12 cellular contexts compared by ENCODE assay signal in genomic region chr1:171898956-171899355, GRCh38. TPM values are rescaled to one million over a fixed set of nuclear protein-coding genes. Genes with fewer than 3 reads are reported as not detected.
DNase-seq lines count a peak whose midpoint lies in the region; ATAC-seq, FAIRE-seq and TF ChIP-seq lines count a peak whose summit lies in the region.
"Had no signal": no experiment of that assay in that cellular context is flagged by ENCODE, and none has a peak within 500 bp of the region (broad histone marks: within the 10 kb centered on the region; RNA-seq: fewer than 3 reads in every experiment).

No MANE protein-coding gene starts in this region.

- H2AFZ ChIP-seq in astrocyte (ENCODE audit: low read depth, low read length) = peak overlapping the region; percentile 74

- H3K4me3 Mint-ChIP-seq in astrocyte (ENCODE audit: unreplicated experiment) = no peak overlapping the region
- H3K4me3 Mint-ChIP-seq: activated T-cell treated with anti-CD3 and anti-CD28 coated beads, Interleukin-2, amount 50 U/mL, for 72 hours; naive thymus-derived CD4-positive, alpha-beta T cell had no signal

- no peaks in the 10 kb centered on the region for H3K27me3 Mint-ChIP-seq in astrocyte (ENCODE audit: low read depth, unreplicated experiment)

- H4K20me1 ChIP-seq in astrocyte (ENCODE audit: insufficient read depth, low read length) = no peaks in the 10 kb centered on the region

- no peaks in the 10 kb centered on the region for H3K79me2 ChIP-seq in astrocyte (ENCODE audit: insufficient read depth, low read length)

- no peaks in the 10 kb centered on the region for H3K9me3 Mint-ChIP-seq in astrocyte (ENCODE audit: unreplicated experiment)
- H3K9me3 Mint-ChIP-seq in activated naive CD4-positive, alpha-beta T cell treated with anti-CD3 and anti-CD28 coated beads, Interleukin-2, amount 50 U/mL, for 72 hours = no peaks in the 10 kb centered on the region
- H3K9me3 Mint-ChIP-seq: activated T-cell treated with anti-CD3 and anti-CD28 coated beads, Interleukin-2, amount 50 U/mL, for 72 hours had no signal

- H3K27me3 ChIP-seq in astrocyte (ENCODE audit: insufficient read depth, low read length) (no peaks in the 10 kb centered on the region), iPS-20b (ENCODE audit: insufficient read depth, low read length) (no peaks in the 10 kb centered on the region), brain microvascular endothelial cell (replicated peaks) (no peaks in the 10 kb centered on the region)

- ATAC-seq in activated naive CD4-positive, alpha-beta T cell treated with anti-CD3 and anti-CD28 coated beads, Interleukin-2, amount 50 U/mL, for 72 hours = no peak
- no peak for ATAC-seq in HG02884 (IDR thresholded peaks at IDR 0.05; ENCODE audit: unreplicated experiment)
- ATAC-seq: activated T-cell treated with anti-CD3 and anti-CD28 coated beads, Interleukin-2, amount 50 U/mL, for 72 hours; naive thymus-derived CD4-positive, alpha-beta T cell had no signal

- in situ Hi-C loops in brain microvascular endothelial cell (cut with HindIII; ENCODE audit: low pct_ligation_motif_present, low sequenced_read_pairs) = no loop called here

- no peak overlapping the region for H3K9ac ChIP-seq in astrocyte (ENCODE audit: low read length)
- peak overlapping the region; percentile 33; the same call in 1 of the 2 replicates for H3K9ac ChIP-seq in iPS-20b (ENCODE audit: low read depth, low read length)

- no peaks in the 10 kb centered on the region for H3K4me1 ChIP-seq in astrocyte (ENCODE audit: insufficient read depth, low read length)
- H3K4me1 ChIP-seq in iPS-20b (ENCODE audit: insufficient read depth, low read length) = peaks cover 12% of the 10 kb centered on the region

- H3K36me3 Mint-ChIP-seq in astrocyte (ENCODE audit: low read depth, unreplicated experiment) = peaks cover 4% of the 10 kb centered on the region
- peaks cover 0 to 17% of the 10 kb centered on the region in 2 donors for H3K36me3 Mint-ChIP-seq in activated naive CD4-positive, alpha-beta T cell treated with anti-CD3 and anti-CD28 coated beads, Interleukin-2, amount 50 U/mL, for 72 hours

- H3K9me3 ChIP-seq in astrocyte (ENCODE audit: insufficient read depth, low read depth, low read length) (no peaks in the 10 kb centered on the region), iPS-20b (ENCODE audit: insufficient read depth, low read depth, low read length) (no peaks in the 10 kb centered on the region)
- H3K9me3 ChIP-seq: MG63 had no signal

- peak overlapping the region; percentile 49 for H3K4me2 ChIP-seq in astrocyte (ENCODE audit: low read length)

- DNase-seq in NCI-H2081 treated with DMSO at 0.1 percent for 48 hours (lab: John Stamatoyannopoulos, UW) (peak; percentile 19), astrocyte (ENCODE audit: low read depth) (peak; percentile 27), substantia nigra (lab: John Stamatoyannopoulos, UW) (peak in 48 of 49 donors; percentile 11 to 93 (median 81)), brain microvascular endothelial cell (no peak), SIG-M5 treated with dmso at 0.1 percent for 504 hours (lab: John Stamatoyannopoulos, UW; ENCODE audit: unreplicated experiment) (no peak)
- no peak for DNase-seq in activated naive CD4-positive, alpha-beta T cell treated with anti-CD3 and anti-CD28 coated beads, Interleukin-2, amount 50 U/mL, for 72 hours (ENCODE audit: low spot score in 2 of 2)
- DNase-seq: activated T-cell treated with anti-CD3 and anti-CD28 coated beads, Interleukin-2, amount 50 U/mL, for 72 hours; MG63; naive thymus-derived CD4-positive, alpha-beta T cell had no signal

- H3K27ac ChIP-seq in astrocyte (ENCODE audit: low read depth, low read length) = no peak overlapping the region
- H3K27ac ChIP-seq in iPS-20b (ENCODE audit: low read length) = no peak overlapping the region
- peak overlapping the region; percentile 92 for H3K27ac ChIP-seq in substantia nigra (ENCODE audit: low read depth, low read length, poor library complexity, severe bottlenecking)
- H3K27ac ChIP-seq in brain microvascular endothelial cell = no peak overlapping the region

- H3K4me3 ChIP-seq in astrocyte (ENCODE audit: insufficient read depth, low read depth, low read length) = no peak overlapping the region
- no peak overlapping the region for H3K4me3 ChIP-seq in iPS-20b (ENCODE audit: low read length)
- no peak overlapping the region for H3K4me3 ChIP-seq in brain microvascular endothelial cell (ENCODE audit: low read depth, low read length)
- H3K4me3 ChIP-seq: MG63 had no signal

- H3K36me3 ChIP-seq in astrocyte (ENCODE audit: insufficient read depth, low read length) (no peaks in the 10 kb centered on the region), iPS-20b (ENCODE audit: insufficient read depth, low read depth, low read length) (no peaks in the 10 kb centered on the region), brain microvascular endothelial cell (replicated peaks) (no peaks in the 10 kb centered on the region)
- H3K36me3 ChIP-seq: MG63 had no signal

- peak overlapping the region; percentile 96 for H3K27ac Mint-ChIP-seq in astrocyte (ENCODE audit: unreplicated experiment)
- no peak overlapping the region for H3K27ac Mint-ChIP-seq in activated naive CD4-positive, alpha-beta T cell treated with anti-CD3 and anti-CD28 coated beads, Interleukin-2, amount 50 U/mL, for 72 hours
- H3K27ac Mint-ChIP-seq: activated T-cell treated with anti-CD3 and anti-CD28 coated beads, Interleukin-2, amount 50 U/mL, for 72 hours; naive thymus-derived CD4-positive, alpha-beta T cell had no signal

- TF ChIP-seq CTCF in astrocyte (IDR thresholded peaks at IDR 0.05; ENCODE audit: insufficient read depth, low read depth, low read length) (no peak), brain microvascular endothelial cell (IDR thresholded peaks at IDR 0.05; ENCODE audit: low read depth, low read length, missing control alignments) (no peak)

- FAIRE-seq in astrocyte (lab: Jason Lieb, UNC) = no peak
- FAIRE-seq: endothelial cell of umbilical vein had no signal

- peaks cover 22% of the 10 kb centered on the region for H3K4me1 Mint-ChIP-seq in astrocyte (ENCODE audit: low read depth, unreplicated experiment)

RNA-seq across cellular contexts. Expression of gene DNM3, which starts 57.7 kb away (rescaled TPM):
- 4.7 and 6.5 TPM in 2 replicates for total RNA-seq in astrocyte
- total RNA-seq in activated naive CD4-positive, alpha-beta T cell treated with anti-CD3 and anti-CD28 coated beads, Interleukin-2, amount 50 U/mL, for 72 hours = 1 to 10 TPM; 2.6 to 4.5 TPM

Comparison
In these comparisons a context has a peak if more than half of its experiments do, and no peak if none do; other contexts are left out.
1. DNase-seq: peak in NCI-H2081 treated with DMSO at 0.1 percent for 48 hours (single experiment), astrocyte (single experiment) and substantia nigra (48 of 49); none in brain microvascular endothelial cell (single experiment), SIG-M5 treated with dmso at 0.1 percent for 504 hours (single experiment) and activated naive CD4-positive, alpha-beta T cell treated with anti-CD3 and anti-CD28 coated beads, Interleukin-2, amount 50 U/mL, for 72 hours (0 of 2).